14 cellular contexts compared by ENCODE assay signal in the genomic region with DNA sequence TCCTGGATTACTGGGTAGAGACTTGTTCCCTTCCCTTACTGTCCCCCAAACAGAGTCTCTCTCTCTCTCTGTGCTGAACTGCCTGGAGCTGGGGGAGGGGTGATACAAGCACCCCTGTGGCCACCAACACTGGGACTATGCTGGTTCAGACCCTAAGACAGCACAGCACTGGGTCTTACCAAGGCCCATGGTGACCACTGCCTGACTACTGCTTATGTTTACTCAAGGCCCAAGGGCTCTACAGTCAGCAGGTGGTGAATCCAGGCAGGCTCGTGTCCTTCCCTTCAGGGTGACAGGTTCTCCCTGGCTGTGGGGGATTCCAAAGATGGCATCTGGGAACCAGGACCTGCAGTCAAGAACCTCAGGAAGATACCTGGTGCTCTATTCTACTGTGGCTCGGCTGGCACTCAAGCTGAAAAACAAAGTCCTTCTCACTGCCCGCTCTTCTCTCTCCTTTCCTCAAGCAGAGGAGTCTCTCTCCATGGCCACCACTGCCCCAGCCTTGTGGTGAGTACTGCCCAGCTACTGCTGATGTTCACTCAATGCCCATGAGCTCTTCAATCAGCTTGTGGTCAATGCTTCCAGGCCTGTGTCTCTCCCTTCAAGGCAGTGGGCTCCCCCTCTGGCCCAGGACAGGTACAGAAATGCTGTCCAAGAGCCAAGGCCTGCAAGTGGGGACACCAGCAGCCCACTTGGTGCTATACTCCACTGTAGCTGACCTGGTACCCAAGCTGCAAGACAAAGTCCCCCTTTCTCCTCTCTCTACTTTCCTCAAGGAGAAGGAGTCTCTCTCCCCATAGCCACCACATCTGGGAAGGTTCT. TPM values are rescaled to one million over a fixed set of nuclear protein-coding genes. Genes with fewer than 3 reads are reported as not detected.
"Had no signal": no experiment of that assay in that cellular context is flagged by ENCODE, and none has a peak within 500 bp of the region (broad histone marks: within the 10 kb centered on the region; RNA-seq: fewer than 3 reads in every experiment).

No MANE protein-coding gene starts in this region.

- H3K36me3 ChIP-seq: brain microvascular endothelial cell, left lung, SJCRH30, thyroid gland had no signal

- H3K4me3 ChIP-seq: dorsolateral prefrontal cortex, left lung, SJCRH30, thyroid gland had no signal

- H3K9me3 ChIP-seq: SJCRH30, thyroid gland had no signal

- H3K27ac Mint-ChIP-seq: activated CD4-positive, alpha-beta T cell treated with anti-CD3 and anti-CD28 coated beads, Interleukin-2, amount 10 ng/mL, durations not matched to agents 7 days and 5 days; activated T-helper 1 cell treated with anti-CD3 and anti-CD28 coated beads, Interleukin-12 subunit alpha, Interleukin-12 subunit beta, Interleukin-2, Interleukin-4 antibody, amounts not matched to agents 30 ng/mL and 10 ng/mL and 1 ng/mL, durations not matched to agents 14 hours and 24 hours and 36 hours; stimulated activated memory B cell treated with anti-CD40 and anti-IgM and Interleukin-4, amounts not matched to agents 10 μg/mL and 1 μg/mL and 100 μg/mL, for 72 hours; T-helper 2 cell treated with Interferon-gamma antibody and Interleukin-4, amounts not matched to agents 5 μg/mL and 100 μg/mL, for 36 hours had no signal

- H3K4me3 Mint-ChIP-seq: activated CD4-positive, alpha-beta T cell treated with anti-CD3 and anti-CD28 coated beads, Interleukin-2, amount 10 ng/mL, durations not matched to agents 7 days and 5 days; activated T-helper 1 cell treated with anti-CD3 and anti-CD28 coated beads, Interleukin-12 subunit alpha, Interleukin-12 subunit beta, Interleukin-2, Interleukin-4 antibody, amounts not matched to agents 30 ng/mL and 10 ng/mL and 1 ng/mL, durations not matched to agents 14 hours and 24 hours and 36 hours; stimulated activated memory B cell treated with anti-CD40 and anti-IgM and Interleukin-4, amounts not matched to agents 10 μg/mL and 1 μg/mL and 100 μg/mL, for 72 hours; T-helper 2 cell treated with Interferon-gamma antibody and Interleukin-4, amounts not matched to agents 5 μg/mL and 100 μg/mL, for 36 hours had no signal

- H3K27ac ChIP-seq: brain microvascular endothelial cell, dorsolateral prefrontal cortex, left lung, SJCRH30, thyroid gland had no signal

- H3K4me1 Mint-ChIP-seq: activated CD4-positive, alpha-beta T cell treated with anti-CD3 and anti-CD28 coated beads, Interleukin-2, amount 10 ng/mL, durations not matched to agents 7 days and 5 days; stimulated activated memory B cell treated with anti-CD40 and anti-IgM and Interleukin-4, amounts not matched to agents 10 μg/mL and 1 μg/mL and 100 μg/mL, for 72 hours had no signal

- H3K27me3 ChIP-seq: brain microvascular endothelial cell, left lung, SJCRH30, thyroid gland had no signal

- ATAC-seq: left lung; stimulated activated memory B cell treated with anti-CD40 and anti-IgM and Interleukin-4, amounts not matched to agents 10 μg/mL and 1 μg/mL and 100 μg/mL, for 72 hours had no signal

- DNase-seq: activated CD4-positive, alpha-beta T cell treated with anti-CD3 and anti-CD28 coated beads, Interleukin-2, amount 10 ng/mL, durations not matched to agents 7 days and 5 days; activated naive CD4-positive, alpha-beta T cell treated with Interleukin-2 at 50 U/mL for 16 hours; anterior cingulate cortex; brain microvascular endothelial cell; cerebellar nuclear complex; dorsolateral prefrontal cortex; left lung; mesendoderm; SJCRH30; SW 1271; thyroid gland had no signal

- H3K4me1 ChIP-seq: left lung, SJCRH30, thyroid gland had no signal

RNA-seq across cellular contexts. Expression of gene SHANK2, which starts 41.8 kb away (rescaled TPM):
- total RNA-seq: activated CD4-positive, alpha-beta T cell treated with anti-CD3 and anti-CD28 coated beads, Interleukin-2, amount 10 ng/mL, durations not matched to agents 7 days and 5 days; activated T-helper 1 cell treated with anti-CD3 and anti-CD28 coated beads, Interleukin-12 subunit alpha, Interleukin-12 subunit beta, Interleukin-2, Interleukin-4 antibody, amounts not matched to agents 30 ng/mL and 10 ng/mL and 1 ng/mL, durations not matched to agents 14 hours and 24 hours and 36 hours had no signal
